In genomic region chr11:125062196-125062930, GRCh38 we compare ENCODE assay signal across 7 cellular contexts. TPM values are rescaled to one million over a fixed set of nuclear protein-coding genes. Genes with fewer than 3 reads are reported as not detected.
DNase-seq lines count a peak whose midpoint lies in the region; ATAC-seq lines count a peak whose summit lies in the region.

No MANE protein-coding gene starts in this region.

- H3K27ac Mint-ChIP-seq in T-cell: no peak overlapping the region

- H3K36me3 Mint-ChIP-seq in T-cell: no peaks in the 10 kb centered on the region

- H3K4me1 ChIP-seq in skeletal muscle satellite cell (ENCODE audit: control insufficient read depth, insufficient read depth, low read length) (peaks cover 6% of the 10 kb centered on the region), Karpas-422 (ENCODE audit: low read length) (no peaks in the 10 kb centered on the region)

- no peak overlapping the region for H3K27ac ChIP-seq in Karpas-422 (ENCODE audit: low read length)

- no peaks in the 10 kb centered on the region for H3K9me2 ChIP-seq in Karpas-422 (replicated peaks; ENCODE audit: insufficient read depth, low read length)

- H3K9me3 ChIP-seq in skeletal muscle satellite cell (replicated peaks; ENCODE audit: low read length): no peaks in the 10 kb centered on the region
- H3K9me3 ChIP-seq in Karpas-422 (ENCODE audit: low read length): no peaks in the 10 kb centered on the region

- intact Hi-C loops in left cardiac atrium (cut with DNase I): no loop called here

- no peaks in the 10 kb centered on the region for H4K20me1 ChIP-seq in Karpas-422 (ENCODE audit: insufficient read depth, low read depth, low read length)

- H2AFZ ChIP-seq in Karpas-422 (ENCODE audit: low read length): no peak overlapping the region

- H3K4me2 ChIP-seq in skeletal muscle satellite cell (ENCODE audit: low read length) (peak overlapping the region; percentile 95), Karpas-422 (ENCODE audit: low read depth, low read length, poor library complexity, severe bottlenecking) (no peak overlapping the region)

- peaks cover 31 to 41% of the 10 kb centered on the region in 2 donors for H3K27me3 Mint-ChIP-seq in T-cell

- H3K36me3 ChIP-seq in skeletal muscle satellite cell (ENCODE audit: insufficient read depth, low read length) (no peaks in the 10 kb centered on the region), Karpas-422 (ENCODE audit: insufficient read depth, low read length) (no peaks in the 10 kb centered on the region)

- H3K79me2 ChIP-seq in Karpas-422 (ENCODE audit: low read length): no peaks in the 10 kb centered on the region

- H3K4me3 ChIP-seq in skeletal muscle satellite cell (ENCODE audit: low read length) (peak overlapping the region; percentile 90), Karpas-422 (ENCODE audit: low read length) (no peak overlapping the region)

- POLR2A ChIA-PET in T-cell (lab: Charles Lee): no interaction called here

- CTCF ChIA-PET in T-cell (lab: Charles Lee): no interaction called here

- peaks cover 5 to 15% (median 7%) of the 10 kb centered on the region in 3 donors for H3K4me1 Mint-ChIP-seq in T-cell

- H3K27me3 ChIP-seq in skeletal muscle satellite cell (ENCODE audit: control insufficient read depth, insufficient read depth, low read length) (no peaks in the 10 kb centered on the region), Karpas-422 (ENCODE audit: low read length) (no peaks in the 10 kb centered on the region)

- H3K9ac ChIP-seq in skeletal muscle satellite cell (ENCODE audit: low read depth, low read length): peak overlapping the region; percentile 80
- no peak overlapping the region for H3K9ac ChIP-seq in Karpas-422 (ENCODE audit: low read length)

- peak overlapping the region; percentile 81 to 84 (median 82) for H3K4me3 Mint-ChIP-seq in T-cell

- no peak for DNase-seq in T-cell
- no peak for DNase-seq in left cardiac atrium
- DNase-seq in SHP77 (lab: John Stamatoyannopoulos, UW): no peak
- no peak for DNase-seq in AML-193 (lab: John Stamatoyannopoulos, UW)
- no peak for DNase-seq in Karpas-422

- H3K9me3 Mint-ChIP-seq in T-cell: no peaks in the 10 kb centered on the region

- peak; percentile 0 for ATAC-seq in GM21786 (IDR thresholded peaks at IDR 0.05; ENCODE audit: unreplicated experiment)
- peak in 2 of 4 experiments; percentile 20 to 21 for ATAC-seq in T-cell (replicated peaks in 1 of 4)
- ATAC-seq in left cardiac atrium: peak; percentile 16 to 29

RNA-seq across cellular contexts. Expression of gene SLC37A2, which starts 0.7 kb away (rescaled TPM):
- 1 to 10 TPM in 3 of 5 donors, under 1 TPM in 2; 0.14 to 1.5 (median 1.1) TPM for total RNA-seq in T-cell
- 1 to 10 TPM; 6.0 to 8.9 TPM for total RNA-seq in left cardiac atrium
- total RNA-seq in skeletal muscle satellite cell (2012; rRNA removed): 1.1 and 1.8 TPM in 2 replicates
- 0.22 and 0.41 TPM in 2 replicates for total RNA-seq in Karpas-422 (2014; rRNA removed; shearing (Covaris generic); ENCODE audit: low replicate concordance)

RNA-seq across cellular contexts. Expression of gene TMEM218, which starts 49.1 kb away (rescaled TPM):
- total RNA-seq in T-cell: 10 to 100 TPM; 10.3 to 18.9 (median 14.8) TPM
- total RNA-seq in left cardiac atrium: 10 to 100 TPM; 10.9 to 12.8 TPM
- 23.8 and 24.8 TPM in 2 replicates for total RNA-seq in skeletal muscle satellite cell (2012; rRNA removed)
- total RNA-seq in Karpas-422 (2014; rRNA removed; shearing (Covaris generic); ENCODE audit: low replicate concordance): 23.2 and 46.9 TPM in 2 replicates
